Comparison of ENCODE assay signal across 1 cellular context in the genomic region with DNA sequence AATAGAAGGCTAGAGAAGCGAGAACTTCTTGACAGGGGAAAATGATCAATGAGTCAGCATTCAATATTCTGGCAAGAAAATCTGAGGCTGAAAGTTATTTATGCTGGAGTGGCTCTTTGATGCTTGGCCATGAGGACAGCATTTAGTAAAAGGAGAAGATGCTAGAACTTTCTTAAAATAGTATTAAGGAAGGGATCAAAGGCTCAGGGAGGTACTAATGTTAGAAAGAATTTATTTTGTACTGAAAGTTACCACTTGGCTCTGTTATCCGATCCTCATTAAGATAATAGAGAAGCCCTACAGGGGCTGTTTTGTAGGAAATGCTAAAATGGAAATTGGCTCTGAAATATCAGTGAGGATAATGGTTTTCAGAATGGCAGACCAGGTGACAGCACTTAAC.
TF ChIP-seq lines count a peak whose summit lies in the region.

No MANE protein-coding gene starts in this region.

TF ChIP-seq in SK-N-SH, 30 proteins besides CTCF, POLR2A, EP300 and RAD21 (continued from another document):
- TF ChIP-seq, protein P1, sequence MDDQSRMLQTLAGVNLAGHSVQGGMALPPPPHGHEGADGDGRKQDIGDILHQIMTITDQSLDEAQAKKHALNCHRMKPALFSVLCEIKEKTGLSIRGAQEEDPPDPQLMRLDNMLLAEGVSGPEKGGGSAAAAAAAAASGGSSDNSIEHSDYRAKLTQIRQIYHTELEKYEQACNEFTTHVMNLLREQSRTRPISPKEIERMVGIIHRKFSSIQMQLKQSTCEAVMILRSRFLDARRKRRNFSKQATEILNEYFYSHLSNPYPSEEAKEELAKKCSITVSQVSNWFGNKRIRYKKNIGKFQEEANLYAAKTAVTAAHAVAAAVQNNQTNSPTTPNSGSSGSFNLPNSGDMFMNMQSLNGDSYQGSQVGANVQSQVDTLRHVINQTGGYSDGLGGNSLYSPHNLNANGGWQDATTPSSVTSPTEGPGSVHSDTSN (IDR thresholded peaks at IDR 0.05) = peak; percentile 47
- no peak for TF ChIP-seq FOXJ3 (CRISPR knock-in tag; IDR thresholded peaks at IDR 0.05)
